ENCODE assay signal across 18 cellular contexts in genomic region chr15:56758770-56759449, GRCh38. TPM values are rescaled to one million over a fixed set of nuclear protein-coding genes. Genes with fewer than 3 reads are reported as not detected.
DNase-seq lines count a peak whose midpoint lies in the region; ATAC-seq, FAIRE-seq and TF ChIP-seq lines count a peak whose summit lies in the region.
"Had no signal": no experiment of that assay in that cellular context is flagged by ENCODE, and none has a peak within 500 bp of the region (broad histone marks: within the 10 kb centered on the region; RNA-seq: fewer than 3 reads in every experiment).

No MANE protein-coding gene starts in this region.

- peaks cover 27% of the 10 kb centered on the region for H3K4me1 Mint-ChIP-seq in astrocyte (ENCODE audit: low read depth, unreplicated experiment)

- intact Hi-C loops in Right ventricle myocardium inferior (cut with DNase I): no loop called here

- H4K20me1 ChIP-seq in astrocyte (ENCODE audit: insufficient read depth, low read length): no peaks in the 10 kb centered on the region

- peak overlapping the region; percentile 37 for H3K27ac Mint-ChIP-seq in astrocyte (ENCODE audit: unreplicated experiment)
- H3K27ac Mint-ChIP-seq: effector memory CD8-positive, alpha-beta T cell; type B pancreatic cell had no signal

- peak overlapping the region; percentile 76 for H3K4me2 ChIP-seq in astrocyte (ENCODE audit: low read length)

- no peaks in the 10 kb centered on the region for H3K36me3 Mint-ChIP-seq in astrocyte (ENCODE audit: low read depth, unreplicated experiment)
- H3K36me3 Mint-ChIP-seq: type B pancreatic cell had no signal

- H3K36me3 ChIP-seq in astrocyte (ENCODE audit: insufficient read depth, low read length): no peaks in the 10 kb centered on the region
- H3K36me3 ChIP-seq: BE2C, HAP-1 had no signal

- H3K9ac ChIP-seq in astrocyte (ENCODE audit: low read length): peak overlapping the region; percentile 36

- H3K79me2 ChIP-seq in astrocyte (ENCODE audit: insufficient read depth, low read length): no peaks in the 10 kb centered on the region

- in situ Hi-C loops in ACHN (cut with HindIII; ENCODE audit: low pct_ligation_motif_present, low pct_unique_long_range_greater_than_20kb, low sequenced_read_pairs): no loop called here

- no peak for TF ChIP-seq CTCF in astrocyte (IDR thresholded peaks at IDR 0.05; ENCODE audit: insufficient read depth, low read depth, low read length)

- no peaks in the 10 kb centered on the region for H3K27me3 ChIP-seq in astrocyte (ENCODE audit: insufficient read depth, low read length)
- H3K27me3 ChIP-seq: BE2C had no signal

- peak; percentile 96 for FAIRE-seq in astrocyte (lab: Jason Lieb, UNC)

- no peak for ATAC-seq in Right ventricle myocardium inferior
- ATAC-seq: effector memory CD8-positive, alpha-beta T cell had no signal

- H3K9me3 ChIP-seq in astrocyte (ENCODE audit: insufficient read depth, low read depth, low read length): no peaks in the 10 kb centered on the region
- H3K9me3 ChIP-seq: BE2C, HAP-1 had no signal

- no peaks in the 10 kb centered on the region for H3K9me3 Mint-ChIP-seq in astrocyte (ENCODE audit: unreplicated experiment)
- H3K9me3 Mint-ChIP-seq: effector memory CD8-positive, alpha-beta T cell; type B pancreatic cell had no signal

- no peaks in the 10 kb centered on the region for H3K27me3 Mint-ChIP-seq in astrocyte (ENCODE audit: low read depth, unreplicated experiment)

- DNase-seq in ACHN (peak; percentile 18), HS-27A (ENCODE audit: low read depth) (peak; percentile 78), astrocyte (ENCODE audit: low read depth) (peak; percentile 89), iris pigment epithelial cell (ENCODE audit: low read depth) (peak; percentile 83), SHP77 (lab: John Stamatoyannopoulos, UW) (no peak), NCI-H2196 (lab: John Stamatoyannopoulos, UW; ENCODE audit: unreplicated experiment) (no peak), Right ventricle myocardium inferior (ENCODE audit: missing footprints) (no peak)
- DNase-seq in activated CD4-positive, CD25-positive, alpha-beta regulatory T cell (lab: John Stamatoyannopoulos, UW): no peak
- DNase-seq: BE2C; effector memory CD8-positive, alpha-beta T cell; GDM1; NCI-H1092 treated with DMSO at 0.1 percent for 48 hours; NCI-H526; nucleus accumbens; stimulated activated CD4-positive, alpha-beta T cell treated with anti-CD3 and anti-CD28 coated beads, Interleukin-15, amount 100 ng/mL, for 24 hours had no signal

- peak overlapping the region; percentile 59 for H3K27ac ChIP-seq in astrocyte (ENCODE audit: low read depth, low read length)

- H2AFZ ChIP-seq in astrocyte (ENCODE audit: low read depth, low read length): no peak overlapping the region

- H3K4me3 ChIP-seq in astrocyte (ENCODE audit: insufficient read depth, low read depth, low read length): peak overlapping the region; percentile 30
- H3K4me3 ChIP-seq: HAP-1, lung had no signal

- H3K4me3 Mint-ChIP-seq in astrocyte (ENCODE audit: unreplicated experiment): peak overlapping the region; percentile 27
- H3K4me3 Mint-ChIP-seq: effector memory CD8-positive, alpha-beta T cell; type B pancreatic cell had no signal

- H3K4me1 ChIP-seq in astrocyte (ENCODE audit: insufficient read depth, low read length): peaks cover 27% of the 10 kb centered on the region
- H3K4me1 ChIP-seq: BE2C had no signal

RNA-seq across cellular contexts. Expression of gene ZNF280D, which starts 25.6 kb away (rescaled TPM):
- total RNA-seq in astrocyte (13.7 and 14.5 TPM in 2 replicates), Right ventricle myocardium inferior (20.8 TPM)

Comparison
In these comparisons a context has a peak if more than half of its experiments do, and no peak if none do; other contexts are left out.
1. DNase-seq: peak in ACHN (single experiment), HS-27A (single experiment), astrocyte (single experiment) and iris pigment epithelial cell (single experiment); none in SHP77 (0 of 2), NCI-H2196 (single experiment), Right ventricle myocardium inferior (single experiment) and activated CD4-positive, CD25-positive, alpha-beta regulatory T cell (0 of 4).